Comparison of ENCODE assay signal across 8 cellular contexts in the genomic region with DNA sequence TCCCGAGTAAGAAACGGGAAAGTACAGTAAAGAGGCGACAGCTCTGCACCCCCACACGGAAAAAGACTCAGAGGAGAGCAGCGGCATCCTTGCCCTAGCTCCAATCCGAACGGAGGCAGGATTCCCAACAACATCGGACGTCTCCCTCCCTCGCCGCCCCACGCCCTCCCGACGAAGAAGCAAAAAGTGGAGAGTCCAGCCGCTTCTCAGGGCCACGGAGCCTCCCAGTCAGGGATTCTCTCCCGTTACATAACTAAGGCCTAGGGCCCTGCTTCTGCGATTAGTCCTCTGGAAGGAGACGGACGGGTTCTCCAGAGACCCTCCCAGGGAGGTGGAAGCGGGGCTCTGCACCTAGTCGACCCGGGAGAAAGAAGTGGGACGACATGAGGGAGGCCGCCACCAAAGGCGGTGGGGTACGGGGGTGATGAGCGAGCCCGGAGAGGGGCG. TPM values are rescaled to one million over a fixed set of nuclear protein-coding genes. Genes with fewer than 3 reads are reported as not detected.
DNase-seq lines count a peak whose midpoint lies in the region; ATAC-seq, FAIRE-seq and TF ChIP-seq lines count a peak whose summit lies in the region.

No MANE protein-coding gene starts in this region.

- H3K27me3 Mint-ChIP-seq in activated naive CD4-positive, alpha-beta T cell treated with anti-CD3 and anti-CD28 coated beads for 36 hours (ENCODE audit: low read depth), result no peaks in the 10 kb centered on the region
- no peaks in the 10 kb centered on the region for H3K27me3 Mint-ChIP-seq in activated T-helper 2 cell treated with anti-CD3 and anti-CD28 coated beads, Interferon-gamma antibody, Interleukin-2, Interleukin-4, amounts not matched to agents 10 μg/mL and 5 μg/mL and 100 μg/mL, durations not matched to agents 14 hours and 24 hours and 36 hours (ENCODE audit: low read depth)

- H3K9ac ChIP-seq in HCT116 (ENCODE audit: low read length), result peak overlapping the region; percentile 94

- peak overlapping the region; percentile 62 for H3K27ac ChIP-seq in HCT116 (ENCODE audit: low read depth, low read length)

- FAIRE-seq in frontal cortex (lab: Jason Lieb, UNC), result no peak

- intact Hi-C loops in activated naive CD4-positive, alpha-beta T cell treated with anti-CD3 and anti-CD28 coated beads for 36 hours (cut with micrococcal nuclease), result loop anchor here (1.0 to 2.0 kb wide), 4 partner anchors 27 to 138 kb away; partner anchors contain the start of genes BMPR2 and NOP58
- intact Hi-C loops in HCT116 (cut with micrococcal nuclease), result loop anchor here (1.0 kb wide), 1 partner anchor 27 kb away; the partner anchor contains the start of gene NOP58
- intact Hi-C loops in activated T-helper 2 cell treated with anti-CD3 and anti-CD28 coated beads, Interferon-gamma antibody, Interleukin-2, Interleukin-4, amounts not matched to agents 10 μg/mL and 5 μg/mL and 100 μg/mL, durations not matched to agents 14 hours and 24 hours and 36 hours (cut with micrococcal nuclease), result loop anchor here (1.0 kb wide), 2 partner anchors 27 to 40 kb away; partner anchors contain the start of gene NOP58

- ATAC-seq in HCT116 (peak; percentile 68), GM18870 (IDR thresholded peaks at IDR 0.05; ENCODE audit: unreplicated experiment) (no peak)

- no peaks in the 10 kb centered on the region for H3K9me3 Mint-ChIP-seq in activated naive CD4-positive, alpha-beta T cell treated with anti-CD3 and anti-CD28 coated beads for 36 hours
- H3K9me3 Mint-ChIP-seq in activated T-helper 2 cell treated with anti-CD3 and anti-CD28 coated beads, Interferon-gamma antibody, Interleukin-2, Interleukin-4, amounts not matched to agents 10 μg/mL and 5 μg/mL and 100 μg/mL, durations not matched to agents 14 hours and 24 hours and 36 hours, result no peaks in the 10 kb centered on the region

- no peaks in the 10 kb centered on the region for H3K9me2 ChIP-seq in HCT116 (ENCODE audit: insufficient read depth)

- RAD21 ChIA-PET in HCT116 (lab: Charles Lee; ENCODE audit: low non-redundant PET in 1 of 2, low total read pairs in 2 of 2, uncharacterized antibody in 2 of 2, unreplicated experiment in 2 of 2), result no interaction called here

- peak overlapping the region; percentile 86 for H3K27ac Mint-ChIP-seq in activated naive CD4-positive, alpha-beta T cell treated with anti-CD3 and anti-CD28 coated beads for 36 hours
- H3K27ac Mint-ChIP-seq in activated T-helper 2 cell treated with anti-CD3 and anti-CD28 coated beads, Interferon-gamma antibody, Interleukin-2, Interleukin-4, amounts not matched to agents 10 μg/mL and 5 μg/mL and 100 μg/mL, durations not matched to agents 14 hours and 24 hours and 36 hours, result peak overlapping the region; percentile 84

- CTCF ChIA-PET in activated naive CD4-positive, alpha-beta T cell treated with anti-CD3 and anti-CD28 coated beads for 36 hours (lab: Charles Lee), result interaction anchor here (0.7 kb wide), 2 partner anchors 34 to 270 kb away, joined by 3 to 4 read pairs; no protein-coding TSS in a partner anchor
- CTCF ChIA-PET in HCT116 (lab: Charles Lee), result no interaction called here

- H3K27me3 ChIP-seq in HCT116 (ENCODE audit: insufficient read depth, low read length), result no peaks in the 10 kb centered on the region
- no peaks in the 10 kb centered on the region for H3K27me3 ChIP-seq in neuron (ENCODE audit: insufficient read depth, low read length)

- peak overlapping the region; percentile 87 for H3K4me2 ChIP-seq in HCT116 (ENCODE audit: low read length)

- POLR2A ChIA-PET in HCT116 (lab: Charles Lee), result no interaction called here

- H3K79me2 ChIP-seq in HCT116 (ENCODE audit: insufficient read depth, low read length), result peaks cover 55% of the 10 kb centered on the region

- DNase-seq in activated naive CD4-positive, alpha-beta T cell treated with anti-CD3 and anti-CD28 coated beads for 36 hours, result peak; percentile 44
- DNase-seq in activated naive CD4-positive, alpha-beta T cell treated with Interleukin-2 at 50 U/mL for 16 hours, result no peak
- no peak for DNase-seq in HCT116 (ENCODE audit: low read depth, low spot score)
- DNase-seq in LoVo (ENCODE audit: low spot score), result peak; percentile 6
- peak; percentile 20 for DNase-seq in activated T-helper 2 cell treated with anti-CD3 and anti-CD28 coated beads, Interferon-gamma antibody, Interleukin-2, Interleukin-4, amounts not matched to agents 10 μg/mL and 5 μg/mL and 100 μg/mL, durations not matched to agents 14 hours and 24 hours and 36 hours (ENCODE audit: low spot score)
- DNase-seq in frontal cortex (ENCODE audit: low spot score in 2 of 2), result peak; percentile 32 to 40

- H3K4me1 Mint-ChIP-seq in activated naive CD4-positive, alpha-beta T cell treated with anti-CD3 and anti-CD28 coated beads for 36 hours (ENCODE audit: low read depth), result peaks cover 38% of the 10 kb centered on the region
- H3K4me1 Mint-ChIP-seq in activated T-helper 2 cell treated with anti-CD3 and anti-CD28 coated beads, Interferon-gamma antibody, Interleukin-2, Interleukin-4, amounts not matched to agents 10 μg/mL and 5 μg/mL and 100 μg/mL, durations not matched to agents 14 hours and 24 hours and 36 hours (ENCODE audit: low read depth), result peaks cover 20% of the 10 kb centered on the region

- H3K4me1 ChIP-seq in HCT116 (ENCODE audit: control insufficient read depth in 1 of 2, insufficient read depth in 2 of 2, low read length in 2 of 2) (peaks cover 3 to 17% of the 10 kb centered on the region in 2 experiments; a peak in 3 of 4 replicates), neuron (ENCODE audit: insufficient read depth, low read length) (peaks cover 13% of the 10 kb centered on the region)

- H3K9me3 ChIP-seq in HCT116 (ENCODE audit: control insufficient read depth in 1 of 2, insufficient read depth in 1 of 2, low read depth in 1 of 2, low read length in 2 of 2) (no peaks in the 10 kb centered on the region), neuron (ENCODE audit: low read length) (no peaks in the 10 kb centered on the region)

- no peaks in the 10 kb centered on the region for H3K36me3 Mint-ChIP-seq in activated naive CD4-positive, alpha-beta T cell treated with anti-CD3 and anti-CD28 coated beads for 36 hours (ENCODE audit: low read depth)
- H3K36me3 Mint-ChIP-seq in activated T-helper 2 cell treated with anti-CD3 and anti-CD28 coated beads, Interferon-gamma antibody, Interleukin-2, Interleukin-4, amounts not matched to agents 10 μg/mL and 5 μg/mL and 100 μg/mL, durations not matched to agents 14 hours and 24 hours and 36 hours (ENCODE audit: low read depth), result peaks cover 9% of the 10 kb centered on the region

- no peak for TF ChIP-seq RAD21 in HCT116 (IDR thresholded peaks at IDR 0.05; ENCODE audit: low read depth)

- no peak for TF ChIP-seq POLR2A in HCT116 (IDR thresholded peaks at IDR 0.05; ENCODE audit: borderline replicate concordance, extremely low read depth, insufficient read depth, insufficient read length)

- TF ChIP-seq CTCF in HCT116 (IDR thresholded peaks at IDR 0.05 in 2 of 3, conservative IDR thresholded peaks at IDR 0.05 in 1 of 3; ENCODE audit: borderline replicate concordance in 1 of 3, insufficient read depth in 1 of 3, low read depth in 2 of 3, low read length in 2 of 3), result no peak

- BruUV-seq in HCT116 (replicated peaks; lab: Mats Ljungman, UMichigan), result no TSS peak

- 0 out of 2 replicates have a peak, but pooled peaks cover 9% of the 10 kb centered on the region for H4K20me1 ChIP-seq in HCT116 (ENCODE audit: insufficient read depth)

- H3K4me3 Mint-ChIP-seq in activated naive CD4-positive, alpha-beta T cell treated with anti-CD3 and anti-CD28 coated beads for 36 hours, result peak overlapping the region; percentile 97
- peak overlapping the region; percentile 92 for H3K4me3 Mint-ChIP-seq in activated T-helper 2 cell treated with anti-CD3 and anti-CD28 coated beads, Interferon-gamma antibody, Interleukin-2, Interleukin-4, amounts not matched to agents 10 μg/mL and 5 μg/mL and 100 μg/mL, durations not matched to agents 14 hours and 24 hours and 36 hours (ENCODE audit: low read depth)

- no peak overlapping the region for H2AFZ ChIP-seq in HCT116 (ENCODE audit: low read depth, low read length, poor library complexity, severe bottlenecking)
- peak overlapping the region; percentile 3 for H2AFZ ChIP-seq in neuron (ENCODE audit: low read depth, low read length)

- no peaks in the 10 kb centered on the region for H3K36me3 ChIP-seq in HCT116 (ENCODE audit: control insufficient read depth in 1 of 2, insufficient read depth in 2 of 2, low read length in 2 of 2)
- H3K36me3 ChIP-seq in neuron (ENCODE audit: insufficient read depth, low read length), result no peaks in the 10 kb centered on the region

- H3K4me3 ChIP-seq in HCT116 (replicated peaks in 1 of 2; ENCODE audit: low read depth in 1 of 2, low read length in 2 of 2) (peak overlapping the region; percentile 81 to 99), neuron (ENCODE audit: low read length) (peak overlapping the region; percentile 97)

TF ChIP-seq in HCT116, 20 proteins besides CTCF, POLR2A, EP300 and RAD21:
- TF ChIP-seq JUND (IDR thresholded peaks at IDR 0.05) (no peak), YY1 (IDR thresholded peaks at IDR 0.05; ENCODE audit: extremely low read depth, insufficient replicate concordance, low read depth, low read length) (no peak), EZH2 (IDR thresholded peaks at IDR 0.05) (no peak), POLR2AphosphoS5 (IDR thresholded peaks at IDR 0.05; ENCODE audit: low read depth, low read length) (0 out of 2 replicates have a peak, but pooled peaks have one; percentile 19), ZFX (IDR thresholded peaks at IDR 0.05) (peak; percentile 66)
TF ChIP-seq in HCT116: peak in this region for 2.

RNA-seq across cellular contexts. Expression of gene SUMO1, which starts 0.6 kb away (rescaled TPM):
- total RNA-seq in activated naive CD4-positive, alpha-beta T cell treated with anti-CD3 and anti-CD28 coated beads for 36 hours, result 100 to 1,000 TPM; 131 to 132 TPM
- total RNA-seq in HCT116 (2021; ENCODE audit: unreplicated experiment) (130 TPM), frontal cortex (177 TPM)
- 46.2 and 63.7 TPM in 2 replicates for polyA plus RNA-seq in HCT116 (2012)
- 119 and 124 TPM in 2 replicates for total RNA-seq in activated T-helper 2 cell treated with anti-CD3 and anti-CD28 coated beads, Interferon-gamma antibody, Interleukin-2, Interleukin-4, amounts not matched to agents 10 μg/mL and 5 μg/mL and 100 μg/mL, durations not matched to agents 14 hours and 24 hours and 36 hours

RNA-seq across cellular contexts. Expression of gene NOP58, which starts 27.8 kb away (rescaled TPM):
- total RNA-seq in activated naive CD4-positive, alpha-beta T cell treated with anti-CD3 and anti-CD28 coated beads for 36 hours, result 100 to 1,000 TPM; 118 to 123 TPM
- total RNA-seq in HCT116 (2021; ENCODE audit: unreplicated experiment), result 136 TPM
- 62.0 and 80.2 TPM in 2 replicates for polyA plus RNA-seq in HCT116 (2012)
- total RNA-seq in activated T-helper 2 cell treated with anti-CD3 and anti-CD28 coated beads, Interferon-gamma antibody, Interleukin-2, Interleukin-4, amounts not matched to agents 10 μg/mL and 5 μg/mL and 100 μg/mL, durations not matched to agents 14 hours and 24 hours and 36 hours, result 206 and 211 TPM in 2 replicates
- total RNA-seq in frontal cortex, result 48.5 TPM

Comparison
In these comparisons a context has a peak if more than half of its experiments do, and no peak if none do; other contexts are left out.
1. DNase-seq: peak in activated naive CD4-positive, alpha-beta T cell treated with anti-CD3 and anti-CD28 coated beads for 36 hours (single experiment), LoVo (single experiment), activated T-helper 2 cell treated with anti-CD3 and anti-CD28 coated beads, Interferon-gamma antibody, Interleukin-2, Interleukin-4, amounts not matched to agents 10 μg/mL and 5 μg/mL and 100 μg/mL, durations not matched to agents 14 hours and 24 hours and 36 hours (single experiment) and frontal cortex (2 of 2); none in activated naive CD4-positive, alpha-beta T cell treated with Interleukin-2 at 50 U/mL for 16 hours (single experiment) and HCT116 (single experiment).